In genomic region chr5:74765929-74766328, GRCh38 we compare ENCODE assay signal across 8 cellular contexts. TPM values are rescaled to one million over a fixed set of nuclear protein-coding genes. Genes with fewer than 3 reads are reported as not detected.
A peak's percentile ranks its signal among the peaks of the same experiment; 100 is the strongest.
DNase-seq lines count a peak whose midpoint lies in the region; ATAC-seq and TF ChIP-seq lines count a peak whose summit lies in the region.

No MANE protein-coding gene starts in this region.

- peak overlapping the region; percentile 98 for H3K4me3 ChIP-seq in endodermal cell (ENCODE audit: low read length)
- H3K4me3 ChIP-seq in neuronal stem cell (ENCODE audit: low read length in 2 of 2), result peak overlapping the region; percentile 67 to 82

- H3K4me1 Mint-ChIP-seq in CD4-positive, alpha-beta T cell (ENCODE audit: low read depth), result peaks cover 49% of the 10 kb centered on the region
- peaks cover 26% of the 10 kb centered on the region for H3K4me1 Mint-ChIP-seq in endodermal cell

- DNase-seq in CD4-positive, alpha-beta T cell, result no peak
- DNase-seq in NCI-H69 (lab: John Stamatoyannopoulos, UW) (peak; percentile 27), endodermal cell (no peak), neuronal stem cell (ENCODE audit: low spot score) (no peak), globus pallidus (ENCODE audit: low spot score) (no peak), HK-2 (ENCODE audit: unreplicated experiment) (no peak)

- H3K36me3 Mint-ChIP-seq in CD4-positive, alpha-beta T cell (ENCODE audit: low read depth), result peaks cover 64% of the 10 kb centered on the region
- peaks cover 27% of the 10 kb centered on the region for H3K36me3 Mint-ChIP-seq in endodermal cell (ENCODE audit: low read depth)

- H3K79me1 ChIP-seq in neuronal stem cell (ENCODE audit: low read depth, low read length), result peaks cover 6% of the 10 kb centered on the region

- H2BK5ac ChIP-seq in neuronal stem cell (ENCODE audit: low read length), result no peak overlapping the region

- H3K36me3 ChIP-seq in endodermal cell (ENCODE audit: control insufficient read depth, insufficient read depth, low read length) (peaks cover 36% of the 10 kb centered on the region), neuronal stem cell (replicated peaks in 1 of 2; ENCODE audit: control insufficient read depth in 2 of 2, insufficient read depth in 2 of 2, low read length in 2 of 2) (peaks cover 0 to 71% of the 10 kb centered on the region in 2 donors)

- TF ChIP-seq CTCF in CD4-positive, alpha-beta T cell (IDR thresholded peaks at IDR 0.05), result no peak
- TF ChIP-seq CTCF in endodermal cell (conservative IDR thresholded peaks at IDR 0.05), result no peak

- WGBS in endodermal cell (ENCODE audit: insufficient coverage in 1 of 2, insufficient read length in 1 of 2), 2 experiments, result 84 to 88% methylated on average over 7 to 27 of the region's 27 CpGs
- WGBS in neuronal stem cell (ENCODE audit: extremely low coverage in 2 of 2, insufficient read length in 2 of 2, insufficient replicate concordance in 1 of 2), 2 donors, result no CpG with 5 or more reads among the region's 27 CpGs

- H3K4me2 ChIP-seq in neuronal stem cell (ENCODE audit: insufficient read depth, low read length, poor library complexity, severe bottlenecking), result peak overlapping the region; percentile 64

- peak overlapping the region; percentile 87 for H3K9ac ChIP-seq in endodermal cell (ENCODE audit: extremely low read depth, low read length, poor library complexity, severe bottlenecking)
- H3K9ac ChIP-seq in neuronal stem cell (ENCODE audit: low read depth, low read length, poor library complexity), result no peak overlapping the region

- no peak overlapping the region for H2BK15ac ChIP-seq in neuronal stem cell (ENCODE audit: low read length)

- H3K4ac ChIP-seq in neuronal stem cell (ENCODE audit: low read length), result no peak overlapping the region

- peak overlapping the region; percentile 94 for H3K27ac Mint-ChIP-seq in CD4-positive, alpha-beta T cell
- H3K27ac Mint-ChIP-seq in endodermal cell, result peak overlapping the region; percentile 97

- CTCF ChIA-PET in CD4-positive, alpha-beta T cell (lab: Charles Lee), result interaction anchor here (1.0 to 1.5 kb wide), 2 partner anchors 9 kb away, joined by 3 to 6 read pairs; no protein-coding TSS in a partner anchor

- no peak overlapping the region for H2AFZ ChIP-seq in neuronal stem cell (ENCODE audit: low read length)

- H2BK12ac ChIP-seq in neuronal stem cell (ENCODE audit: low read length), result no peak overlapping the region

- H4K8ac ChIP-seq in neuronal stem cell (ENCODE audit: low read depth, low read length), result no peak overlapping the region

- POLR2A ChIA-PET in CD4-positive, alpha-beta T cell (lab: Charles Lee), result interaction anchor here (1.3 to 2.1 kb wide), 3 partner anchors 11 to 80 kb away, joined by 4 to 7 read pairs (median 5); partner anchors contain the start of gene HEXB

- no peak overlapping the region for H2BK120ac ChIP-seq in neuronal stem cell (ENCODE audit: low read depth, low read length)

- no peaks in the 10 kb centered on the region for H3K9me3 ChIP-seq in CD4-positive, alpha-beta T cell (ENCODE audit: control insufficient read depth, low read length)
- H3K9me3 ChIP-seq in endodermal cell (ENCODE audit: control insufficient read depth, low read length), result no peaks in the 10 kb centered on the region
- H3K9me3 ChIP-seq in neuronal stem cell (replicated peaks in 1 of 2; ENCODE audit: control insufficient read depth in 2 of 2, insufficient read depth in 1 of 2, low read depth in 1 of 2, low read length in 2 of 2), result no peaks in the 10 kb centered on the region

- H3K14ac ChIP-seq in neuronal stem cell (ENCODE audit: low read length), result no peak overlapping the region

- peak overlapping the region; percentile 98 for H3K4me3 Mint-ChIP-seq in CD4-positive, alpha-beta T cell
- H3K4me3 Mint-ChIP-seq in endodermal cell, result peak overlapping the region; percentile 98

- no peak overlapping the region for H3K18ac ChIP-seq in neuronal stem cell (ENCODE audit: low read length)

- intact Hi-C loops in CD4-positive, alpha-beta T cell (cut with DNase I, micrococcal nuclease), result loop anchor here (1.0 to 10.0 kb wide), 16 partner anchors 79 to 1491 kb away; partner anchors contain the start of genes ANKRD31 (in 2 of the 2), ANKRA2 (in 1 of the 2), CERT1 (in 1 of the 2) and GCNT4 (in 1 of the 2)

- H3K23ac ChIP-seq in neuronal stem cell (ENCODE audit: low read depth, low read length, poor library complexity), result no peak overlapping the region

- no peak overlapping the region for H4K91ac ChIP-seq in neuronal stem cell (ENCODE audit: low read depth, low read length, poor library complexity)

- H3K27ac ChIP-seq in CD4-positive, alpha-beta T cell (ENCODE audit: low read depth, low read length), result no peak overlapping the region
- H3K27ac ChIP-seq in endodermal cell (ENCODE audit: low read depth, low read length) (no peak overlapping the region), neuronal stem cell (replicated peaks; ENCODE audit: low read length) (no peak overlapping the region)

- H2AK5ac ChIP-seq in neuronal stem cell (ENCODE audit: low read depth, low read length), result no peak overlapping the region

- H3K9me3 Mint-ChIP-seq in CD4-positive, alpha-beta T cell, result no peaks in the 10 kb centered on the region
- H3K9me3 Mint-ChIP-seq in endodermal cell, result no peaks in the 10 kb centered on the region

- ATAC-seq in CD4-positive, alpha-beta T cell (ENCODE audit: poor library complexity), result no peak
- ATAC-seq in HG02885 (IDR thresholded peaks at IDR 0.05; ENCODE audit: poor library complexity, unreplicated experiment) (no peak), GM18858 (IDR thresholded peaks at IDR 0.05; ENCODE audit: unreplicated experiment) (no peak)

- H3K4me1 ChIP-seq in endodermal cell (ENCODE audit: control insufficient read depth, insufficient read depth, low read length) (peaks cover 13% of the 10 kb centered on the region), neuronal stem cell (ENCODE audit: control insufficient read depth in 2 of 2, insufficient read depth in 1 of 2, low read depth in 1 of 2, low read length in 2 of 2) (peaks cover 8 to 14% of the 10 kb centered on the region in 2 donors)

- no peaks in the 10 kb centered on the region for H3K27me3 Mint-ChIP-seq in CD4-positive, alpha-beta T cell
- no peaks in the 10 kb centered on the region for H3K27me3 Mint-ChIP-seq in endodermal cell (ENCODE audit: insufficient read depth)

- no peaks in the 10 kb centered on the region for H3K27me3 ChIP-seq in CD4-positive, alpha-beta T cell (ENCODE audit: control insufficient read depth, insufficient read depth, low read length)
- H3K27me3 ChIP-seq in endodermal cell (ENCODE audit: control insufficient read depth, insufficient read depth, low read length, poor library complexity, severe bottlenecking) (no peaks in the 10 kb centered on the region), neuronal stem cell (ENCODE audit: control insufficient read depth in 3 of 3, insufficient read depth in 3 of 3, low read depth in 1 of 3, low read length in 3 of 3) (no peaks in the 10 kb centered on the region)

RNA-seq across cellular contexts. Expression of gene GFM2, which starts 1.0 kb away (rescaled TPM):
- total RNA-seq in CD4-positive, alpha-beta T cell, result 10 to 100 TPM; 10.9 to 12.3 TPM
- total RNA-seq in endodermal cell, result 10 to 100 TPM; 43.1 to 44.5 TPM
- 33.4 TPM for polyA plus RNA-seq in endodermal cell (2013, experiment 1 of 2)
- 33.5 TPM for polyA plus RNA-seq in endodermal cell (2013, experiment 2 of 2)
- 14.8 TPM for polyA plus RNA-seq in neuronal stem cell (2013, experiment 1 of 2)
- 15.0 TPM for polyA plus RNA-seq in neuronal stem cell (2013, experiment 2 of 2)

RNA-seq across cellular contexts. Expression of gene NSA2, which starts 1.1 kb away (rescaled TPM):
- 100 to 1,000 TPM; 190 to 200 TPM for total RNA-seq in CD4-positive, alpha-beta T cell
- 10 to 100 TPM; 53.1 to 62.8 TPM for total RNA-seq in endodermal cell
- polyA plus RNA-seq in endodermal cell (2013, experiment 1 of 2), result 96.0 TPM
- 99.4 TPM for polyA plus RNA-seq in endodermal cell (2013, experiment 2 of 2)
- polyA plus RNA-seq in neuronal stem cell (2013, experiment 1 of 2), result 121 TPM
- 125 TPM for polyA plus RNA-seq in neuronal stem cell (2013, experiment 2 of 2)
